ENCODE assay signal across 28 cellular contexts in the genomic region with DNA sequence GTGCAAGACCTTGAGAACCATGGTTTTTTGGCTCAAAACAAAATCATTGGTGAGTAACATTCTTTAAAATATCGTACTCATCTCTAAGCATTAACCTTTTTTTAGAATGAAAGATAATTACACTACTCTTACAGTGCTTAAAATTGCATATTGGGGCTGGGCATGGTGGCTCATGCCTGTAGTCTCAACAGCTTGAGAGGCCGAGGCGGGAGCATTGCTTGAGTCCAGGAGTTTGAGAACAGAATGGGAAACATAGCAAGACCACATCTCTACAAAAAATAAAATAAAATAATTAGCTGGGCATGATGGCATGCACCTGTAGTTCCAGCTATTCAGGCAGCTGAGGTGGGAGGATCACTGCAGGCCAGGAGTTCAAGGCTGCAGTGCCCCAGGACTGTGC.
"Had no signal": no experiment of that assay in that cellular context is flagged by ENCODE, and none has a peak within 500 bp of the region (broad histone marks: within the 10 kb centered on the region; RNA-seq: fewer than 3 reads in every experiment).

No MANE protein-coding gene starts in this region.

- H3K4me2 ChIP-seq: neural progenitor cell had no signal

- H2AFZ ChIP-seq: neural progenitor cell, parathyroid adenoma had no signal

- DNase-seq: hippocampal formation; kidney glomerular epithelial cell; left cardiac atrium; midbrain; mucosa of descending colon; naive thymus-derived CD4-positive, alpha-beta T cell; occipital lobe; psoas muscle; stimulated activated CD4-positive, alpha-beta T cell treated with anti-CD3 and anti-CD28 coated beads, Interleukin-12 subunit alpha, Interleukin-12 subunit beta, amount 100 ng/mL, for 4 hours; stimulated activated CD4-positive, alpha-beta T cell treated with anti-CD3 and anti-CD28 coated beads, Interleukin-15, amount 100 ng/mL, for 24 hours; stimulated activated CD4-positive, alpha-beta T cell treated with anti-CD3 and anti-CD28 coated beads, Interleukin-2, amount 100 ng/mL, for 24 hours; stimulated activated CD4-positive, alpha-beta T cell treated with anti-CD3 and anti-CD28 coated beads, Interleukin-4, amount 100 ng/mL, for 1 hour; stimulated activated naive B cell treated with anti-CD40 and anti-IgM and Interleukin-4, amounts not matched to agents 10 μg/mL and 1 μg/mL and 100 μg/mL, for 72 hours; stimulated activated naive CD8-positive, alpha-beta T cell treated with anti-CD3 and anti-CD28 coated beads, Interleukin-15, Interleukin-2, amounts not matched to agents 100 U/mL and 50 U/mL, for 24 hours; stomach; testis; thyroid gland; transverse colon; upper lobe of left lung had no signal

- H3K9ac ChIP-seq: neural progenitor cell, parathyroid adenoma had no signal

- H3K27ac ChIP-seq: neural progenitor cell, neutrophil, parathyroid adenoma, psoas muscle, stomach, testis, thyroid gland, transverse colon, upper lobe of left lung, vagina had no signal

- H3K9me3 Mint-ChIP-seq: naive thymus-derived CD4-positive, alpha-beta T cell; natural killer cell treated with Interleukin-12 subunit alpha and Interleukin-12 subunit beta and Interleukin-15 and Interleukin-18, amount 100 ng/mL, for 72 hours; neural progenitor cell; stimulated activated naive B cell treated with anti-CD40 and anti-IgM and Interleukin-4, amounts not matched to agents 10 μg/mL and 1 μg/mL and 100 μg/mL, for 72 hours had no signal

- H3K4me3 ChIP-seq: lung, mucosa of descending colon, neural progenitor cell, psoas muscle, skin epidermis, stomach, testis, thyroid gland, transverse colon, upper lobe of left lung, vagina had no signal

- H3K27me3 ChIP-seq: testis, thyroid gland, transverse colon, upper lobe of left lung, vagina had no signal

- H3K36me3 ChIP-seq: neural progenitor cell, neutrophil, stomach, thyroid gland, transverse colon, upper lobe of left lung, vagina had no signal

- H3K4me1 ChIP-seq: neural progenitor cell, parathyroid adenoma, testis had no signal

- H3K36me3 Mint-ChIP-seq: natural killer cell treated with Interleukin-12 subunit alpha and Interleukin-12 subunit beta and Interleukin-15 and Interleukin-18, amount 100 ng/mL, for 72 hours; neural progenitor cell; stimulated activated naive B cell treated with anti-CD40 and anti-IgM and Interleukin-4, amounts not matched to agents 10 μg/mL and 1 μg/mL and 100 μg/mL, for 72 hours had no signal

- H3K27ac Mint-ChIP-seq: naive thymus-derived CD4-positive, alpha-beta T cell; neural progenitor cell; stimulated activated naive B cell treated with anti-CD40 and anti-IgM and Interleukin-4, amounts not matched to agents 10 μg/mL and 1 μg/mL and 100 μg/mL, for 72 hours had no signal

- H3K9me3 ChIP-seq: mucosa of descending colon, neutrophil, psoas muscle, stomach, testis, thyroid gland, transverse colon, upper lobe of left lung, vagina had no signal

- H3K4me3 Mint-ChIP-seq: natural killer cell treated with Interleukin-12 subunit alpha and Interleukin-12 subunit beta and Interleukin-15 and Interleukin-18, amount 100 ng/mL, for 72 hours; neural progenitor cell; stimulated activated naive B cell treated with anti-CD40 and anti-IgM and Interleukin-4, amounts not matched to agents 10 μg/mL and 1 μg/mL and 100 μg/mL, for 72 hours had no signal

- ATAC-seq: left cardiac atrium; left lobe of liver; mucosa of descending colon; naive thymus-derived CD4-positive, alpha-beta T cell; natural killer cell treated with Interleukin-12 subunit alpha and Interleukin-12 subunit beta and Interleukin-15 and Interleukin-18, amount 100 ng/mL, for 72 hours; psoas muscle; sciatic nerve; stimulated activated naive B cell treated with anti-CD40 and anti-IgM and Interleukin-4, amounts not matched to agents 10 μg/mL and 1 μg/mL and 100 μg/mL, for 72 hours; stimulated activated naive CD8-positive, alpha-beta T cell treated with anti-CD3 and anti-CD28 coated beads, Interleukin-15, Interleukin-2, amounts not matched to agents 100 U/mL and 50 U/mL, for 24 hours had no signal
